ENCODE assay signal across 11 cellular contexts in genomic region chr3:53109190-53109589, GRCh38. TPM values are rescaled to one million over a fixed set of nuclear protein-coding genes. Genes with fewer than 3 reads are reported as not detected.
DNase-seq lines count a peak whose midpoint lies in the region; ATAC-seq, FAIRE-seq and TF ChIP-seq lines count a peak whose summit lies in the region.
"Had no signal": no experiment of that assay in that cellular context is flagged by ENCODE, and none has a peak within 500 bp of the region (broad histone marks: within the 10 kb centered on the region; RNA-seq: fewer than 3 reads in every experiment).

No MANE protein-coding gene starts in this region.

- peaks cover 40% of the 10 kb centered on the region for H3K36me3 Mint-ChIP-seq in activated T-helper 2 cell treated with anti-CD3 and anti-CD28 coated beads, Interferon-gamma antibody, Interleukin-2, Interleukin-4, amounts not matched to agents 10 μg/mL and 5 μg/mL and 100 μg/mL, durations not matched to agents 14 hours and 24 hours and 36 hours (ENCODE audit: low read depth)

- intact Hi-C loops in activated T-helper 2 cell treated with anti-CD3 and anti-CD28 coated beads, Interferon-gamma antibody, Interleukin-2, Interleukin-4, amounts not matched to agents 10 μg/mL and 5 μg/mL and 100 μg/mL, durations not matched to agents 14 hours and 24 hours and 36 hours (cut with micrococcal nuclease) = loop anchor here (2.0 kb wide), 1 partner anchor 216 kb away; no protein-coding TSS in a partner anchor
- intact Hi-C loops in kidney (cut with DNase I) = no loop called here

- peak overlapping the region; percentile 17 for H3K4me3 Mint-ChIP-seq in activated T-helper 2 cell treated with anti-CD3 and anti-CD28 coated beads, Interferon-gamma antibody, Interleukin-2, Interleukin-4, amounts not matched to agents 10 μg/mL and 5 μg/mL and 100 μg/mL, durations not matched to agents 14 hours and 24 hours and 36 hours (ENCODE audit: low read depth)

- H3K4me3 ChIP-seq in AG10803 (ENCODE audit: low read length) = no peak overlapping the region
- no peak overlapping the region for H3K4me3 ChIP-seq in kidney (ENCODE audit: low read length in 2 of 2)

- H3K27ac Mint-ChIP-seq in activated T-helper 2 cell treated with anti-CD3 and anti-CD28 coated beads, Interferon-gamma antibody, Interleukin-2, Interleukin-4, amounts not matched to agents 10 μg/mL and 5 μg/mL and 100 μg/mL, durations not matched to agents 14 hours and 24 hours and 36 hours = peak overlapping the region; percentile 89

- peak; percentile 53 for ATAC-seq in HG02588 (IDR thresholded peaks at IDR 0.05; ENCODE audit: unreplicated experiment)
- no peak for ATAC-seq in HG03196 (IDR thresholded peaks at IDR 0.05; ENCODE audit: unreplicated experiment)

- peaks cover 0 to 8% of the 10 kb centered on the region in 2 donors for H3K36me3 ChIP-seq in kidney (ENCODE audit: control insufficient read depth in 1 of 2, insufficient read depth in 2 of 2, low read length in 2 of 2)

- no peaks in the 10 kb centered on the region for H3K27me3 Mint-ChIP-seq in activated T-helper 2 cell treated with anti-CD3 and anti-CD28 coated beads, Interferon-gamma antibody, Interleukin-2, Interleukin-4, amounts not matched to agents 10 μg/mL and 5 μg/mL and 100 μg/mL, durations not matched to agents 14 hours and 24 hours and 36 hours (ENCODE audit: low read depth)

- H3K9ac ChIP-seq in kidney (ENCODE audit: low read length in 2 of 2) = no peak overlapping the region

- DNase-seq in AG10803 (ENCODE audit: low read depth) (peak; percentile 76), iris pigment epithelial cell (ENCODE audit: low read depth) (peak; percentile 94), kidney (no peak), NCI-H146 treated with DMSO at 0.1 percent for 48 hours (lab: John Stamatoyannopoulos, UW; ENCODE audit: unreplicated experiment) (no peak), HuH-7.5 (ENCODE audit: low spot score) (no peak)
- DNase-seq in activated T-helper 2 cell treated with anti-CD3 and anti-CD28 coated beads, Interferon-gamma antibody, Interleukin-2, Interleukin-4, amounts not matched to agents 10 μg/mL and 5 μg/mL and 100 μg/mL, durations not matched to agents 14 hours and 24 hours and 36 hours (ENCODE audit: low spot score) = no peak
- DNase-seq: DMS79, NCI-H69 had no signal

- H3K9me3 ChIP-seq in kidney (ENCODE audit: control insufficient read depth in 1 of 2, low read length in 2 of 2) = no peaks in the 10 kb centered on the region

- peaks cover 30% of the 10 kb centered on the region for H3K4me1 Mint-ChIP-seq in activated T-helper 2 cell treated with anti-CD3 and anti-CD28 coated beads, Interferon-gamma antibody, Interleukin-2, Interleukin-4, amounts not matched to agents 10 μg/mL and 5 μg/mL and 100 μg/mL, durations not matched to agents 14 hours and 24 hours and 36 hours (ENCODE audit: low read depth)

- TF ChIP-seq CTCF in AG10803 (conservative IDR thresholded peaks at IDR 0.05; ENCODE audit: low read length) (no peak), kidney (IDR thresholded peaks at IDR 0.05; ENCODE audit: borderline replicate concordance, extremely low read depth, insufficient read depth) (no peak)

- no peaks in the 10 kb centered on the region for H3K4me1 ChIP-seq in kidney (ENCODE audit: control insufficient read depth in 1 of 2, insufficient read depth in 1 of 2, low read depth in 1 of 2, low read length in 2 of 2)

- no peak for FAIRE-seq in kidney (lab: Jason Lieb, UNC)
- FAIRE-seq: endothelial cell of umbilical vein had no signal

- H3K9me3 Mint-ChIP-seq in activated T-helper 2 cell treated with anti-CD3 and anti-CD28 coated beads, Interferon-gamma antibody, Interleukin-2, Interleukin-4, amounts not matched to agents 10 μg/mL and 5 μg/mL and 100 μg/mL, durations not matched to agents 14 hours and 24 hours and 36 hours = peaks cover 3% of the 10 kb centered on the region

- H3K27ac ChIP-seq in kidney (ENCODE audit: low read depth in 2 of 2, low read length in 2 of 2) = no peak overlapping the region

RNA-seq across cellular contexts. Expression of gene RFT1, which starts 21.0 kb away (rescaled TPM):
- 36.4 and 38.8 TPM in 2 replicates for total RNA-seq in activated T-helper 2 cell treated with anti-CD3 and anti-CD28 coated beads, Interferon-gamma antibody, Interleukin-2, Interleukin-4, amounts not matched to agents 10 μg/mL and 5 μg/mL and 100 μg/mL, durations not matched to agents 14 hours and 24 hours and 36 hours
- total RNA-seq in kidney = 22.8 TPM
- 14.7 TPM for polyA plus RNA-seq in kidney (ENCODE audit: insufficient read depth, low read depth, low replicate concordance)

RNA-seq across cellular contexts. Expression of gene PRKCD, which starts 51.8 kb away (rescaled TPM):
- total RNA-seq in activated T-helper 2 cell treated with anti-CD3 and anti-CD28 coated beads, Interferon-gamma antibody, Interleukin-2, Interleukin-4, amounts not matched to agents 10 μg/mL and 5 μg/mL and 100 μg/mL, durations not matched to agents 14 hours and 24 hours and 36 hours = 30.6 and 31.7 TPM in 2 replicates
- 26.6 TPM for total RNA-seq in kidney
- 29.1 TPM for polyA plus RNA-seq in kidney (ENCODE audit: insufficient read depth, low read depth, low replicate concordance)

Comparison
In these comparisons a context has a peak if more than half of its experiments do, and no peak if none do; other contexts are left out.
1. DNase-seq: peak in AG10803 (single experiment) and iris pigment epithelial cell (single experiment); none in activated T-helper 2 cell treated with anti-CD3 and anti-CD28 coated beads, Interferon-gamma antibody, Interleukin-2, Interleukin-4, amounts not matched to agents 10 μg/mL and 5 μg/mL and 100 μg/mL, durations not matched to agents 14 hours and 24 hours and 36 hours (single experiment), kidney (single experiment), NCI-H146 treated with DMSO at 0.1 percent for 48 hours (single experiment) and HuH-7.5 (single experiment).